Comparison of ENCODE assay signal across 8 cellular contexts in the genomic region with DNA sequence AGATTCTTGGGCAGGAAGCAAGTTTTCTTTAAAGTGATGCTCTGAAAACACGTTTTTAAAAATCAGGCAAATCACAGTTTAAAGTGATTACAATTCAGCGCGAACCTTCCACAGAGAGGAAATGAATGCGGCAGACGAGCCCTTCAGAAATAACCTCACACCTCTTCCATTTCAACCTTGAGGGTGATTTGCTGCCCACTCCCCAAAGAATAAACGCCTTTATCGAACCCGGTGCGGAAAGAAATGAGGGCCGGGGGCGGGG. TPM values are rescaled to one million over a fixed set of nuclear protein-coding genes. Genes with fewer than 3 reads are reported as not detected.
A peak's percentile ranks its signal among the peaks of the same experiment; 100 is the strongest.
DNase-seq lines count a peak whose midpoint lies in the region; ATAC-seq, FAIRE-seq and TF ChIP-seq lines count a peak whose summit lies in the region.

No MANE protein-coding gene starts in this region.

- H3K36me3 ChIP-seq in H7 (replicated peaks; ENCODE audit: control insufficient read depth, insufficient read depth, low read length) (no peaks in the 10 kb centered on the region), gastroesophageal sphincter (no peaks in the 10 kb centered on the region), spleen (no peaks in the 10 kb centered on the region)

- H3K27me3 Mint-ChIP-seq in T-helper 17 cell = peaks cover 72% of the 10 kb centered on the region

- ATAC-seq in T-helper 17 cell (peak; percentile 16), gastroesophageal sphincter (no peak), HG03039 (IDR thresholded peaks at IDR 0.05; ENCODE audit: unreplicated experiment) (no peak), GM18858 (IDR thresholded peaks at IDR 0.05; ENCODE audit: unreplicated experiment) (no peak), GM18517 (IDR thresholded peaks at IDR 0.05; ENCODE audit: unreplicated experiment) (no peak)

- no peak for FAIRE-seq in urothelium cell line (lab: Jason Lieb, UNC)

- peaks cover 0 to 51% (median 22%) of the 10 kb centered on the region in 3 donors for H3K4me1 ChIP-seq in gastroesophageal sphincter
- H3K4me1 ChIP-seq in spleen = peaks cover 17 to 49% (median 46%) of the 10 kb centered on the region in 6 donors

- no peak overlapping the region for H3K27ac Mint-ChIP-seq in T-helper 17 cell

- no peak for TF ChIP-seq CTCF in gastroesophageal sphincter (IDR thresholded peaks at IDR 0.05)
- no peak for TF ChIP-seq CTCF in spleen (IDR thresholded peaks at IDR 0.05 in 8 of 11, conservative IDR thresholded peaks at IDR 0.05 in 3 of 11)

- peak overlapping the region; percentile 65 for H3K4me3 ChIP-seq in H7 (ENCODE audit: insufficient read depth, low read depth, low read length)
- peak overlapping the region; percentile 42 to 56 for H3K4me3 ChIP-seq in gastroesophageal sphincter
- H3K4me3 ChIP-seq in spleen = peak overlapping the region; percentile 33 to 74 (median 54)

- H3K9me3 ChIP-seq in T-helper 17 cell (ENCODE audit: control insufficient read depth, low read length, poor library complexity, severe bottlenecking) (no peaks in the 10 kb centered on the region), gastroesophageal sphincter (no peaks in the 10 kb centered on the region), spleen (no peaks in the 10 kb centered on the region)

- peak overlapping the region; percentile 92 for H3K4me3 Mint-ChIP-seq in T-helper 17 cell

- 0 to 4% methylated on average over 9 to 11 of the region's 11 CpGs for WGBS in gastroesophageal sphincter (ENCODE audit: low coverage in 1 of 2), 2 donors
- WGBS in spleen, 5 donors = 0 to 1% (median 0%) methylated on average over 11 of the region's 11 CpGs

- peaks cover 2% of the 10 kb centered on the region for H3K36me3 Mint-ChIP-seq in T-helper 17 cell (ENCODE audit: low read depth)

- H3K4me1 Mint-ChIP-seq in T-helper 17 cell = peaks cover 26% of the 10 kb centered on the region

- DNase-seq in H7 (no peak), T-helper 17 cell (no peak), spleen (no peak), urothelium cell line (ENCODE audit: low spot score) (no peak)

- no peak for TF ChIP-seq EP300 in gastroesophageal sphincter (IDR thresholded peaks at IDR 0.05)

- TF ChIP-seq POLR2A in gastroesophageal sphincter (IDR thresholded peaks at IDR 0.05) (no peak), spleen (IDR thresholded peaks at IDR 0.05) (no peak)

- peaks cover 29% of the 10 kb centered on the region for H3K27me3 ChIP-seq in H7 (ENCODE audit: control insufficient read depth, insufficient read depth, low read length)
- peaks cover 50% of the 10 kb centered on the region for H3K27me3 ChIP-seq in gastroesophageal sphincter
- H3K27me3 ChIP-seq in spleen (replicated peaks in 1 of 7) = peaks cover 0 to 91% (median 49%) of the 10 kb centered on the region in 7 donors

- peak overlapping the region in 3 of 4 donors; percentile 56 to 74 (median 69) for H3K27ac ChIP-seq in gastroesophageal sphincter
- peak overlapping the region in 7 of 8 donors; percentile 10 to 75 (median 65) for H3K27ac ChIP-seq in spleen

- intact Hi-C loops in spleen (cut with DNase I; ENCODE audit: low total_unique reads) = no loop called here

RNA-seq across cellular contexts. Expression of a gene that starts 2.3 kb away (rescaled TPM):
- 5.3 and 7.8 TPM in 2 replicates for total RNA-seq in H7 (2014; rRNA removed; shearing (Covaris generic))
- total RNA-seq in T-helper 17 cell = not detected
- total RNA-seq in gastroesophageal sphincter = 1 to 10 TPM; 2.4 to 9.2 (median 3.9) TPM
- 10 to 100 TPM in 6 of 7 donors, 1 to 10 TPM in 1; 3.7 to 29.0 (median 14.2) TPM for total RNA-seq in spleen
- under 1 TPM; 0.33 to 0.96 (median 0.37) TPM for polyA plus RNA-seq in spleen
